In genomic region chr12:96208346-96208745, GRCh38 we compare ENCODE assay signal across 8 cellular contexts. TPM values are rescaled to one million over a fixed set of nuclear protein-coding genes. Genes with fewer than 3 reads are reported as not detected.
DNase-seq lines count a peak whose midpoint lies in the region; ATAC-seq and TF ChIP-seq lines count a peak whose summit lies in the region.
"Had no signal": no experiment of that assay in that cellular context is flagged by ENCODE, and none has a peak within 500 bp of the region (broad histone marks: within the 10 kb centered on the region; RNA-seq: fewer than 3 reads in every experiment).

No MANE protein-coding gene starts in this region.

- WGBS in suprapubic skin, result 52% methylated on average over 2 of the region's 2 CpGs

- POLR2A ChIA-PET in PC-3 (lab: Charles Lee; ENCODE audit: unreplicated experiment), result no interaction called here

- peaks cover 99% of the 10 kb centered on the region for H3K79me2 ChIP-seq in PC-3 (ENCODE audit: low read length)

- H3K27me3 ChIP-seq in PC-3 (ENCODE audit: low read length) (no peaks in the 10 kb centered on the region), suprapubic skin (no peaks in the 10 kb centered on the region)

- no peak overlapping the region for H3K9ac ChIP-seq in PC-3 (ENCODE audit: low read length)

- no peak overlapping the region for H3K4me2 ChIP-seq in PC-3 (ENCODE audit: low read length)

- H3K36me3 ChIP-seq in PC-3 (ENCODE audit: low read depth, low read length), result no peaks in the 10 kb centered on the region; the same call in 1 of the 2 replicates
- no peaks in the 10 kb centered on the region for H3K36me3 ChIP-seq in suprapubic skin

- no peak overlapping the region for H3K27ac ChIP-seq in PC-3 (ENCODE audit: low read length)
- H3K27ac ChIP-seq in suprapubic skin, result no peak overlapping the region

- TF ChIP-seq EP300 in suprapubic skin (IDR thresholded peaks at IDR 0.05), result no peak

- H3K4me3 ChIP-seq in PC-3 (ENCODE audit: low read length), result no peak overlapping the region
- H3K4me3 ChIP-seq in epithelial cell of proximal tubule (ENCODE audit: low read depth, low read length), result no peak overlapping the region
- no peak overlapping the region for H3K4me3 ChIP-seq in suprapubic skin

- H3K9me3 ChIP-seq in PC-3 (ENCODE audit: low read length) (no peaks in the 10 kb centered on the region), suprapubic skin (no peaks in the 10 kb centered on the region)

- no peaks in the 10 kb centered on the region for H3F3A ChIP-seq in PC-3 (ENCODE audit: low read length, unreplicated experiment)

- intact Hi-C loops in PC-3 (cut with micrococcal nuclease) (no loop called here), sciatic nerve (cut with DNase I) (loop anchor here (10.0 kb wide), 2 partner anchors 144 to 286 kb away; no protein-coding TSS in a partner anchor)

- peak; percentile 17 for DNase-seq in Daoy (ENCODE audit: low read depth)
- peak; percentile 25 for DNase-seq in PC-3
- DNase-seq in epithelial cell of proximal tubule (ENCODE audit: low read depth), result peak; percentile 67
- no peak for DNase-seq in sciatic nerve (ENCODE audit: low spot score)
- no peak for DNase-seq in DMS79 (lab: John Stamatoyannopoulos, UW)
- DNase-seq in suprapubic skin (ENCODE audit: low spot score in 2 of 2), result no peak
- DNase-seq: H7 had no signal

- ATAC-seq in PC-3 (no peak), sciatic nerve (peak; percentile 39), GM18519 (IDR thresholded peaks at IDR 0.05; ENCODE audit: low FRiP score, unreplicated experiment) (no peak)

- CTCF ChIA-PET in PC-3 (lab: Charles Lee), result interaction anchor here (0.6 kb wide), 1 partner anchor 146 kb away, joined by 3 read pairs; no protein-coding TSS in a partner anchor

- TF ChIP-seq CTCF in PC-3 (conservative IDR thresholded peaks at IDR 0.05; ENCODE audit: low read depth, low read length), result no peak
- no peak for TF ChIP-seq CTCF in epithelial cell of proximal tubule (conservative IDR thresholded peaks at IDR 0.05; ENCODE audit: low read depth, low read length)
- no peak for TF ChIP-seq CTCF in suprapubic skin (IDR thresholded peaks at IDR 0.05)

- peaks cover 6% of the 10 kb centered on the region; the same call in 1 of the 2 replicates for H4K20me1 ChIP-seq in PC-3 (ENCODE audit: low read length)

- no peaks in the 10 kb centered on the region for H3K9me2 ChIP-seq in PC-3 (replicated peaks; ENCODE audit: low read length)

- H3K4me1 ChIP-seq in PC-3 (ENCODE audit: insufficient read depth, low read length) (peaks cover 16% of the 10 kb centered on the region; the same call in 1 of the 2 replicates), suprapubic skin (peaks cover 13% of the 10 kb centered on the region)

- no peak overlapping the region for H2AFZ ChIP-seq in PC-3 (ENCODE audit: low read length)

- TF ChIP-seq POLR2A in suprapubic skin (IDR thresholded peaks at IDR 0.05), result no peak

- no TSS peak for BruUV-seq in PC-3 (replicated peaks; lab: Mats Ljungman, UMichigan)

RNA-seq across cellular contexts. Expression of gene ELK3, which starts 14.2 kb away (rescaled TPM):
- 26.0 and 27.4 TPM in 2 replicates for total RNA-seq in Daoy (2014; rRNA removed; shearing (Covaris generic))
- total RNA-seq in PC-3 (2014; rRNA removed), result 16.2 and 16.9 TPM in 2 replicates
- 45.7 and 46.3 TPM in 2 replicates for total RNA-seq in epithelial cell of proximal tubule
- 30.2 TPM for total RNA-seq in sciatic nerve
- 10 to 100 TPM in 3 of 4 donors, 1 to 10 TPM in 1; 10.0 to 13.5 (median 11.0) TPM for total RNA-seq in suprapubic skin

Comparison
In these comparisons a context has a peak if more than half of its experiments do, and no peak if none do; other contexts are left out.
1. DNase-seq: peak in Daoy (single experiment), PC-3 (single experiment) and epithelial cell of proximal tubule (single experiment); none in sciatic nerve (single experiment), DMS79 (single experiment) and suprapubic skin (0 of 2).